8 cellular contexts compared by ENCODE assay signal in genomic region chr12:113154351-113154973, GRCh38. TPM values are rescaled to one million over a fixed set of nuclear protein-coding genes. Genes with fewer than 3 reads are reported as not detected.
A peak's percentile ranks its signal among the peaks of the same experiment; 100 is the strongest.
DNase-seq lines count a peak whose midpoint lies in the region; ATAC-seq and TF ChIP-seq lines count a peak whose summit lies in the region.

No MANE protein-coding gene starts in this region.

- no peak for ATAC-seq in HG02973 (IDR thresholded peaks at IDR 0.05; ENCODE audit: unreplicated experiment)

- no peak overlapping the region for H3K27ac ChIP-seq in colonic mucosa
- no peak overlapping the region for H3K27ac ChIP-seq in mucosa of rectum (ENCODE audit: low read depth in 2 of 2, low read length in 2 of 2)

- H3K4me3 ChIP-seq in colonic mucosa, result peak overlapping the region; percentile 28
- H3K4me3 ChIP-seq in mucosa of rectum (ENCODE audit: low read length in 2 of 2), result peak overlapping the region; percentile 18 to 37

- H3K4me1 ChIP-seq in colonic mucosa, result peaks cover 8% of the 10 kb centered on the region
- peaks cover 13 to 25% of the 10 kb centered on the region in 2 donors for H3K4me1 ChIP-seq in mucosa of rectum (ENCODE audit: control insufficient read depth in 2 of 2, insufficient read depth in 2 of 2, low read length in 2 of 2)

- H3K9ac ChIP-seq in colonic mucosa (ENCODE audit: low read depth in 2 of 2, low read length in 2 of 2) (no peak overlapping the region), mucosa of rectum (ENCODE audit: low read depth in 1 of 2, low read length in 2 of 2) (no peak overlapping the region)

- peak; percentile 36 for DNase-seq in DMS153 (lab: John Stamatoyannopoulos, UW)
- peak; percentile 84 for DNase-seq in NAMALWA (ENCODE audit: low spot score)
- DNase-seq in colonic mucosa, result no peak
- DNase-seq in GOT3 (lab: John Stamatoyannopoulos, UW), result no peak
- no peak for DNase-seq in AML-193 (lab: John Stamatoyannopoulos, UW)
- DNase-seq in SW 1271 (lab: John Stamatoyannopoulos, UW), result no peak

- H3K27me3 ChIP-seq in colonic mucosa (peaks cover 14% of the 10 kb centered on the region), mucosa of rectum (ENCODE audit: control insufficient read depth in 2 of 2, insufficient read depth in 2 of 2, low read length in 2 of 2) (peaks cover 9 to 15% of the 10 kb centered on the region in 2 donors)

- no peaks in the 10 kb centered on the region for H3K36me3 ChIP-seq in colonic mucosa
- peaks cover 7 to 17% of the 10 kb centered on the region in 2 donors for H3K36me3 ChIP-seq in mucosa of rectum (ENCODE audit: control insufficient read depth in 2 of 2, insufficient read depth in 2 of 2, low read length in 2 of 2)

- intact Hi-C loops in colonic mucosa (cut with DNase I), result loop anchor here (5.0 to 10.0 kb wide), 2 partner anchors 60 to 102 kb away; no protein-coding TSS in a partner anchor

- TF ChIP-seq CTCF in colonic mucosa (IDR thresholded peaks at IDR 0.05), result no peak

- H3K9me3 ChIP-seq in colonic mucosa (no peaks in the 10 kb centered on the region), mucosa of rectum (ENCODE audit: control insufficient read depth in 2 of 2, low read length in 2 of 2) (no peaks in the 10 kb centered on the region)

RNA-seq across cellular contexts. Expression of gene CFAP73, which starts 4.9 kb away (rescaled TPM):
- total RNA-seq in colonic mucosa, result under 1 TPM in 1 of 2 donors, not detected in 1; 0.20 TPM

RNA-seq across cellular contexts. Expression of gene RASAL1, which starts 18.9 kb away (rescaled TPM):
- 10 to 100 TPM in 1 of 2 donors, 1 to 10 TPM in 1; 9.0 to 10.2 TPM for total RNA-seq in colonic mucosa

RNA-seq across cellular contexts. Expression of gene DDX54, which starts 30.8 kb away (rescaled TPM):
- 10 to 100 TPM; 54.8 to 98.3 TPM for total RNA-seq in colonic mucosa

RNA-seq across cellular contexts. Expression of gene RITA1, which starts 31.1 kb away (rescaled TPM):
- total RNA-seq in colonic mucosa, result 10 to 100 TPM; 13.9 to 26.9 TPM

Comparison
In these comparisons a context has a peak if more than half of its experiments do, and no peak if none do; other contexts are left out.
1. DNase-seq: peak in DMS153 (single experiment) and NAMALWA (single experiment); none in colonic mucosa (single experiment), GOT3 (single experiment), AML-193 (0 of 2) and SW 1271 (0 of 2).